8 cellular contexts compared by ENCODE assay signal in genomic region chr7:100865971-100866720, GRCh38. TPM values are rescaled to one million over a fixed set of nuclear protein-coding genes. Genes with fewer than 3 reads are reported as not detected.
DNase-seq lines count a peak whose midpoint lies in the region; ATAC-seq and TF ChIP-seq lines count a peak whose summit lies in the region.

No MANE protein-coding gene starts in this region.

- H3K9me3 ChIP-seq in BE2C (no peaks in the 10 kb centered on the region), right atrium auricular region (no peaks in the 10 kb centered on the region), skeletal muscle satellite cell (replicated peaks; ENCODE audit: low read length) (no peaks in the 10 kb centered on the region)

- TF ChIP-seq CTCF in BE2C (IDR thresholded peaks at IDR 0.05; ENCODE audit: low read depth, low read length) (no peak), right atrium auricular region (IDR thresholded peaks at IDR 0.05) (no peak)

- H3K36me3 ChIP-seq in BE2C = no peaks in the 10 kb centered on the region; the same call in 1 of the 2 replicates
- H3K36me3 ChIP-seq in right atrium auricular region = peaks cover 10% of the 10 kb centered on the region
- H3K36me3 ChIP-seq in skeletal muscle satellite cell (ENCODE audit: insufficient read depth, low read length) = peaks cover 26% of the 10 kb centered on the region

- no peaks in the 10 kb centered on the region for H3K9me3 Mint-ChIP-seq in activated T-helper 1 cell treated with anti-CD3 and anti-CD28 coated beads, Interleukin-12 subunit alpha, Interleukin-12 subunit beta, Interleukin-2, Interleukin-4 antibody, amounts not matched to agents 30 ng/mL and 10 ng/mL and 1 ng/mL, durations not matched to agents 14 hours and 24 hours and 36 hours

- H3K4me1 Mint-ChIP-seq in activated T-helper 1 cell treated with anti-CD3 and anti-CD28 coated beads, Interleukin-12 subunit alpha, Interleukin-12 subunit beta, Interleukin-2, Interleukin-4 antibody, amounts not matched to agents 30 ng/mL and 10 ng/mL and 1 ng/mL, durations not matched to agents 14 hours and 24 hours and 36 hours (ENCODE audit: low read depth) = peaks cover 12% of the 10 kb centered on the region

- peaks cover 31% of the 10 kb centered on the region for H3K36me3 Mint-ChIP-seq in activated T-helper 1 cell treated with anti-CD3 and anti-CD28 coated beads, Interleukin-12 subunit alpha, Interleukin-12 subunit beta, Interleukin-2, Interleukin-4 antibody, amounts not matched to agents 30 ng/mL and 10 ng/mL and 1 ng/mL, durations not matched to agents 14 hours and 24 hours and 36 hours (ENCODE audit: low read depth)

- peak overlapping the region; percentile 90 for H3K27ac Mint-ChIP-seq in activated T-helper 1 cell treated with anti-CD3 and anti-CD28 coated beads, Interleukin-12 subunit alpha, Interleukin-12 subunit beta, Interleukin-2, Interleukin-4 antibody, amounts not matched to agents 30 ng/mL and 10 ng/mL and 1 ng/mL, durations not matched to agents 14 hours and 24 hours and 36 hours

- ATAC-seq in HG03469 (IDR thresholded peaks at IDR 0.05; ENCODE audit: unreplicated experiment) (no peak), GM21786 (IDR thresholded peaks at IDR 0.05; ENCODE audit: unreplicated experiment) (no peak), HG02798 (IDR thresholded peaks at IDR 0.05; ENCODE audit: poor library complexity, unreplicated experiment) (no peak)

- peak overlapping the region; percentile 91 for H3K4me3 Mint-ChIP-seq in activated T-helper 1 cell treated with anti-CD3 and anti-CD28 coated beads, Interleukin-12 subunit alpha, Interleukin-12 subunit beta, Interleukin-2, Interleukin-4 antibody, amounts not matched to agents 30 ng/mL and 10 ng/mL and 1 ng/mL, durations not matched to agents 14 hours and 24 hours and 36 hours

- intact Hi-C loops in activated T-helper 1 cell treated with anti-CD3 and anti-CD28 coated beads, Interleukin-12 subunit alpha, Interleukin-12 subunit beta, Interleukin-2, Interleukin-4 antibody, amounts not matched to agents 30 ng/mL and 10 ng/mL and 1 ng/mL, durations not matched to agents 14 hours and 24 hours and 36 hours (cut with micrococcal nuclease) = loop anchor here (5.0 kb wide), 1 partner anchor 594 kb away; no protein-coding TSS in a partner anchor

- peak overlapping the region; percentile 96 for H3K4me2 ChIP-seq in skeletal muscle satellite cell (ENCODE audit: low read length)

- H3K4me3 ChIP-seq in BE2C (ENCODE audit: low read depth, low read length) = peak overlapping the region; percentile 23; the same call in 1 of the 2 replicates
- peak overlapping the region; percentile 3 to 94 for H3K4me3 ChIP-seq in right atrium auricular region
- peak overlapping the region; percentile 100 for H3K4me3 ChIP-seq in skeletal muscle satellite cell (ENCODE audit: low read length)

- peak; percentile 68 for DNase-seq in BE2C
- DNase-seq in activated T-helper 1 cell treated with anti-CD3 and anti-CD28 coated beads, Interleukin-12 subunit alpha, Interleukin-12 subunit beta, Interleukin-2, Interleukin-4 antibody, amounts not matched to agents 30 ng/mL and 10 ng/mL and 1 ng/mL, durations not matched to agents 14 hours and 24 hours and 36 hours (ENCODE audit: low spot score) = no peak
- no peak for DNase-seq in right atrium auricular region (ENCODE audit: low spot score)

- H3K4me1 ChIP-seq in BE2C (peaks cover 9% of the 10 kb centered on the region), right atrium auricular region (peaks cover 0 to 44% of the 10 kb centered on the region in 2 donors), skeletal muscle satellite cell (ENCODE audit: control insufficient read depth, insufficient read depth, low read length) (peaks cover 36% of the 10 kb centered on the region)

- H3K27ac ChIP-seq in right atrium auricular region = peak overlapping the region; percentile 94 to 98

- H3K9ac ChIP-seq in skeletal muscle satellite cell (ENCODE audit: low read depth, low read length) = peak overlapping the region; percentile 100

- no peak for TF ChIP-seq EP300 in Ishikawa (IDR thresholded peaks at IDR 0.05; ENCODE audit: borderline replicate concordance)

- peaks cover 2% of the 10 kb centered on the region for H3K27me3 Mint-ChIP-seq in activated T-helper 1 cell treated with anti-CD3 and anti-CD28 coated beads, Interleukin-12 subunit alpha, Interleukin-12 subunit beta, Interleukin-2, Interleukin-4 antibody, amounts not matched to agents 30 ng/mL and 10 ng/mL and 1 ng/mL, durations not matched to agents 14 hours and 24 hours and 36 hours (ENCODE audit: insufficient read depth)

- H3K27me3 ChIP-seq in BE2C (no peaks in the 10 kb centered on the region), right atrium auricular region (no peaks in the 10 kb centered on the region), skeletal muscle satellite cell (ENCODE audit: control insufficient read depth, insufficient read depth, low read length) (no peaks in the 10 kb centered on the region)

- TF ChIP-seq RAD21 in Ishikawa (IDR thresholded peaks at IDR 0.05; ENCODE audit: low read depth) = no peak

TF ChIP-seq in Ishikawa, 13 proteins besides CTCF, POLR2A, EP300 and RAD21:
- 0 out of 2 replicates have a peak, but pooled peaks have one; percentile 19 for TF ChIP-seq TAF1 (IDR thresholded peaks at IDR 0.05; ENCODE audit: low read depth)
- peak; percentile 78 for TF ChIP-seq NFIC (IDR thresholded peaks at IDR 0.05)
- no peak for TF ChIP-seq REST (IDR thresholded peaks at IDR 0.05; ENCODE audit: low read depth)

RNA-seq across cellular contexts. Expression of gene TRIP6, which starts 1.0 kb away (rescaled TPM):
- 4.3 TPM for polyA plus RNA-seq in BE2C (2012; ENCODE audit: insufficient read depth, insufficient read length, low read depth)
- total RNA-seq in activated T-helper 1 cell treated with anti-CD3 and anti-CD28 coated beads, Interleukin-12 subunit alpha, Interleukin-12 subunit beta, Interleukin-2, Interleukin-4 antibody, amounts not matched to agents 30 ng/mL and 10 ng/mL and 1 ng/mL, durations not matched to agents 14 hours and 24 hours and 36 hours = 41.5 and 44.1 TPM in 2 replicates
- total RNA-seq in right atrium auricular region = 10 to 100 TPM; 41.6 to 64.4 TPM
- total RNA-seq in skeletal muscle satellite cell (2012; rRNA removed) = 76.2 and 107 TPM in 2 replicates

RNA-seq across cellular contexts. Expression of gene SRRT, which starts 8.8 kb away (rescaled TPM):
- polyA plus RNA-seq in BE2C (2012; ENCODE audit: insufficient read depth, insufficient read length, low read depth) = 446 TPM
- 294 and 306 TPM in 2 replicates for total RNA-seq in activated T-helper 1 cell treated with anti-CD3 and anti-CD28 coated beads, Interleukin-12 subunit alpha, Interleukin-12 subunit beta, Interleukin-2, Interleukin-4 antibody, amounts not matched to agents 30 ng/mL and 10 ng/mL and 1 ng/mL, durations not matched to agents 14 hours and 24 hours and 36 hours
- 10 to 100 TPM; 33.4 to 49.6 TPM for total RNA-seq in right atrium auricular region
- total RNA-seq in skeletal muscle satellite cell (2012; rRNA removed) = 33.4 and 37.5 TPM in 2 replicates

RNA-seq across cellular contexts. Expression of gene SLC12A9, which starts 13.6 kb away (rescaled TPM):
- 60.4 TPM for polyA plus RNA-seq in BE2C (2012; ENCODE audit: insufficient read depth, insufficient read length, low read depth)
- 46.0 and 47.9 TPM in 2 replicates for total RNA-seq in activated T-helper 1 cell treated with anti-CD3 and anti-CD28 coated beads, Interleukin-12 subunit alpha, Interleukin-12 subunit beta, Interleukin-2, Interleukin-4 antibody, amounts not matched to agents 30 ng/mL and 10 ng/mL and 1 ng/mL, durations not matched to agents 14 hours and 24 hours and 36 hours
- total RNA-seq in right atrium auricular region = 1 to 10 TPM; 5.0 to 9.0 TPM
- total RNA-seq in skeletal muscle satellite cell (2012; rRNA removed) = 12.9 and 18.6 TPM in 2 replicates

RNA-seq across cellular contexts. Expression of gene UFSP1, which starts 23.4 kb away (rescaled TPM):
- polyA plus RNA-seq in BE2C (2012; ENCODE audit: insufficient read depth, insufficient read length, low read depth) = 28.6 TPM
- total RNA-seq in activated T-helper 1 cell treated with anti-CD3 and anti-CD28 coated beads, Interleukin-12 subunit alpha, Interleukin-12 subunit beta, Interleukin-2, Interleukin-4 antibody, amounts not matched to agents 30 ng/mL and 10 ng/mL and 1 ng/mL, durations not matched to agents 14 hours and 24 hours and 36 hours = 4.1 and 5.5 TPM in 2 replicates
- 1 to 10 TPM; 3.0 to 3.7 TPM for total RNA-seq in right atrium auricular region
- total RNA-seq in skeletal muscle satellite cell (2012; rRNA removed) = 5.0 and 9.4 TPM in 2 replicates

RNA-seq across cellular contexts. Expression of gene ACHE, which starts 29.5 kb away (rescaled TPM):
- 1.9 TPM for polyA plus RNA-seq in BE2C (2012; ENCODE audit: insufficient read depth, insufficient read length, low read depth)
- total RNA-seq in activated T-helper 1 cell treated with anti-CD3 and anti-CD28 coated beads, Interleukin-12 subunit alpha, Interleukin-12 subunit beta, Interleukin-2, Interleukin-4 antibody, amounts not matched to agents 30 ng/mL and 10 ng/mL and 1 ng/mL, durations not matched to agents 14 hours and 24 hours and 36 hours = 0.17 and 0.21 TPM in 2 replicates
- 10 to 100 TPM in 1 of 2 donors, 1 to 10 TPM in 1; 5.4 to 33.0 TPM for total RNA-seq in right atrium auricular region
- total RNA-seq in skeletal muscle satellite cell (2012; rRNA removed) = 0.25 and 0.66 TPM in 2 replicates

Comparison
In these comparisons a context has a peak if more than half of its experiments do, and no peak if none do; other contexts are left out.
1. H3K4me3 ChIP-seq: peak in every context shown above with its lines; median percentile 100 in skeletal muscle satellite cell; 48 in right atrium auricular region; 23 in BE2C.